In the genomic region with DNA sequence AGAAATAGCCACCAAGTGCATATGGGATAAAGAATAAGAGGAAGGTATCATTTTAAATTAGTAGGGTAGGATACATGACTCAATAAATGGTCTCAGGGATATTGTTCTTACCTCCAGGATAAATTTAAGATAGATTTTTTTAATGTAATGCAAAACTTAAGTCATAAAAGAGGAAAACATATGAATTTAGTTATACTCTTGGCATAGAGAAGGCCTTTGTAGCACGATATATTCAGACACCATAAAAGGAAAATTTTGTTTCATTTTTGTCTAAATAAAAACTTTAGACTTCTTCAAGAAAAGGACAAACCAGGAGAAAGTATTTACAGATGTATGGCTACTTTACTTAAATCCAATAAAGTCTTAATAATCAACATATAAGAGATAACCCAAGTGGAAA, we compare ENCODE assay signal across 16 cellular contexts.
DNase-seq lines count a peak whose midpoint lies in the region; ATAC-seq and TF ChIP-seq lines count a peak whose summit lies in the region.
"Had no signal": no experiment of that assay in that cellular context is flagged by ENCODE, and none has a peak within 500 bp of the region (broad histone marks: within the 10 kb centered on the region; RNA-seq: fewer than 3 reads in every experiment).

No MANE protein-coding gene starts in this region.

- H3K4me1 ChIP-seq in adipocyte (ENCODE audit: control insufficient read depth, insufficient read depth, low read length) (no peaks in the 10 kb centered on the region), ascending aorta (no peaks in the 10 kb centered on the region)

- H3K36me3 ChIP-seq in adipocyte (ENCODE audit: control insufficient read depth, insufficient read depth, low read length, severe bottlenecking), result no peaks in the 10 kb centered on the region
- H3K36me3 ChIP-seq in ascending aorta, result no peaks in the 10 kb centered on the region
- H3K36me3 ChIP-seq: BLaER1 treated with 17β-estradiol and CSF1 and Interleukin-3, amounts not matched to agents 10 nM and 100 nM had no signal

- no peaks in the 10 kb centered on the region for H3K27me3 ChIP-seq in adipocyte (replicated peaks; ENCODE audit: control insufficient read depth, insufficient read depth, low read length)
- no peaks in the 10 kb centered on the region for H3K27me3 ChIP-seq in ascending aorta
- H3K27me3 ChIP-seq: BLaER1 treated with 17β-estradiol and CSF1 and Interleukin-3, amounts not matched to agents 10 nM and 100 nM had no signal

- H3K27ac ChIP-seq in ascending aorta, result no peak overlapping the region
- H3K27ac ChIP-seq: BLaER1 treated with 17β-estradiol and CSF1 and Interleukin-3, amounts not matched to agents 10 nM and 100 nM had no signal

- H3K4me3 ChIP-seq in adipocyte (ENCODE audit: low read length) (no peak overlapping the region), ascending aorta (no peak overlapping the region)
- H3K4me3 ChIP-seq: BLaER1 treated with 17β-estradiol and CSF1 and Interleukin-3, amounts not matched to agents 10 nM and 100 nM had no signal

- H3K27ac Mint-ChIP-seq in activated naive CD8-positive, alpha-beta T cell, result peak overlapping the region; percentile 3
- H3K27ac Mint-ChIP-seq in activated naive CD8-positive, alpha-beta T cell treated with anti-CD3 and anti-CD28 coated beads for 36 hours, result no peak overlapping the region
- H3K27ac Mint-ChIP-seq: B cell; CD8-positive, alpha-beta T cell had no signal

- H3K9me3 Mint-ChIP-seq in activated naive CD8-positive, alpha-beta T cell (ENCODE audit: low read depth), result no peaks in the 10 kb centered on the region
- no peaks in the 10 kb centered on the region for H3K9me3 Mint-ChIP-seq in activated naive CD8-positive, alpha-beta T cell treated with anti-CD3 and anti-CD28 coated beads for 36 hours
- H3K9me3 Mint-ChIP-seq: CD8-positive, alpha-beta T cell had no signal

- peaks cover 18% of the 10 kb centered on the region for H3K4me1 Mint-ChIP-seq in activated naive CD8-positive, alpha-beta T cell (ENCODE audit: low read depth)
- H3K4me1 Mint-ChIP-seq in activated naive CD8-positive, alpha-beta T cell treated with anti-CD3 and anti-CD28 coated beads for 36 hours, result peaks cover 32% of the 10 kb centered on the region

- H3K27me3 Mint-ChIP-seq in activated naive CD8-positive, alpha-beta T cell, result no peaks in the 10 kb centered on the region
- no peaks in the 10 kb centered on the region for H3K27me3 Mint-ChIP-seq in activated naive CD8-positive, alpha-beta T cell treated with anti-CD3 and anti-CD28 coated beads for 36 hours
- H3K27me3 Mint-ChIP-seq: B cell had no signal

- ATAC-seq in GM21786 (IDR thresholded peaks at IDR 0.05; ENCODE audit: unreplicated experiment) (no peak), HG02973 (IDR thresholded peaks at IDR 0.05; ENCODE audit: unreplicated experiment) (no peak)
- ATAC-seq: CD8-positive, alpha-beta T cell had no signal

- intact Hi-C loops in ascending aorta (cut with DNase I), result no loop called here

- no peak for TF ChIP-seq CTCF in ascending aorta (IDR thresholded peaks at IDR 0.05)

- H3K9me3 ChIP-seq in adipocyte (ENCODE audit: control insufficient read depth, low read length) (no peaks in the 10 kb centered on the region), ascending aorta (no peaks in the 10 kb centered on the region)
- H3K9me3 ChIP-seq: BLaER1 treated with 17β-estradiol and CSF1 and Interleukin-3, amounts not matched to agents 10 nM and 100 nM had no signal

- no peak for DNase-seq in activated naive CD8-positive, alpha-beta T cell treated with anti-CD3 and anti-CD28 coated beads for 36 hours
- DNase-seq in adipocyte (ENCODE audit: low read depth) (peak; percentile 74), fibroblast of peridontal ligament (ENCODE audit: extremely low read depth) (peak; percentile 66), ascending aorta (ENCODE audit: low spot score in 2 of 2) (no peak), OCI-M2 (lab: John Stamatoyannopoulos, UW; ENCODE audit: unreplicated experiment) (no peak)
- DNase-seq: Calu3, DMS79 treated with DMSO at 0.1 percent for 48 hours, GF-D8, GOT3, H7 had no signal

- no peaks in the 10 kb centered on the region for H3K36me3 Mint-ChIP-seq in activated naive CD8-positive, alpha-beta T cell
- no peaks in the 10 kb centered on the region for H3K36me3 Mint-ChIP-seq in activated naive CD8-positive, alpha-beta T cell treated with anti-CD3 and anti-CD28 coated beads for 36 hours
- H3K36me3 Mint-ChIP-seq: CD8-positive, alpha-beta T cell had no signal

- no peak overlapping the region for H3K9ac ChIP-seq in adipocyte (ENCODE audit: low read length)
- H3K9ac ChIP-seq: BLaER1 treated with 17β-estradiol and CSF1 and Interleukin-3, amounts not matched to agents 10 nM and 100 nM had no signal

- no peak overlapping the region for H3K4me3 Mint-ChIP-seq in activated naive CD8-positive, alpha-beta T cell
- H3K4me3 Mint-ChIP-seq in activated naive CD8-positive, alpha-beta T cell treated with anti-CD3 and anti-CD28 coated beads for 36 hours, result no peak overlapping the region
- H3K4me3 Mint-ChIP-seq: B cell; CD8-positive, alpha-beta T cell had no signal

Comparison
In these comparisons a context has a peak if more than half of its experiments do, and no peak if none do; other contexts are left out.
1. DNase-seq: peak in adipocyte (single experiment) and fibroblast of peridontal ligament (single experiment); none in activated naive CD8-positive, alpha-beta T cell treated with anti-CD3 and anti-CD28 coated beads for 36 hours (single experiment), ascending aorta (0 of 2) and OCI-M2 (single experiment).